In the genomic region with DNA sequence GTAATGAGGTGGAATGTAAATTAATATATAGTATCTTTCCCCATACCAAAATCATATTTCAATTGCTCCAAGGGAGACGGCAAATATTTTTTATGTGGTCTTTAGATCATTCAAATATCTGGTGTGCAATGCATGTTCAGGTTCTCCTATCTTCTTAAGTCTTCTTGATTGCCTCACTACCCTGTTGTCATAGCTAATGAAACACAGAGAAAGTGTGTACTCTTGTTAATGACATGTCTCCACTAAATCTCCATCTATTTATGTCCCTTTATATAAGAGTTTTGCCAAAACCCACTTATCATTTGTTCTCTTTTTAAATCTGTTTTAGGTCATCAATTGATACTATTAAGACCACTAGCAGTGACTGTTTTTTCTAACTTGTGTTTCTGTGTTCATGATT, we compare ENCODE assay signal across 20 cellular contexts. TPM values are rescaled to one million over a fixed set of nuclear protein-coding genes. Genes with fewer than 3 reads are reported as not detected.
DNase-seq lines count a peak whose midpoint lies in the region; ATAC-seq and TF ChIP-seq lines count a peak whose summit lies in the region.
"Had no signal": no experiment of that assay in that cellular context is flagged by ENCODE, and none has a peak within 500 bp of the region (broad histone marks: within the 10 kb centered on the region; RNA-seq: fewer than 3 reads in every experiment).

No MANE protein-coding gene starts in this region.

- H3K27me3 Mint-ChIP-seq in osteocyte (ENCODE audit: unreplicated experiment) (no peaks in the 10 kb centered on the region), endothelial cell (ENCODE audit: unreplicated experiment) (peaks cover 3% of the 10 kb centered on the region)

- peaks cover 0 to 88% of the 10 kb centered on the region in 2 donors for H3K4me1 ChIP-seq in right atrium auricular region

- H3K4me1 Mint-ChIP-seq in osteocyte (ENCODE audit: unreplicated experiment) (peaks cover 92% of the 10 kb centered on the region), endothelial cell (ENCODE audit: unreplicated experiment) (peaks cover 48% of the 10 kb centered on the region)
- H3K4me1 Mint-ChIP-seq: activated CD4-positive, alpha-beta memory T cell treated with anti-CD3 and anti-CD28 coated beads, Interleukin-2, amount 10 ng/mL, durations not matched to agents 7 days and 5 days; activated naive CD8-positive, alpha-beta T cell treated with anti-CD3 and anti-CD28 coated beads, Interleukin-2, amount 10 ng/mL, durations not matched to agents 7 days and 5 days; IgD-negative memory B cell; stimulated activated effector memory CD8-positive, alpha-beta T cell treated with anti-CD3 and anti-CD28 coated beads, Interleukin-12 subunit alpha, Interleukin-12 subunit beta, amount 100 ng/mL, for 72 hours had no signal

- peaks cover 40% of the 10 kb centered on the region for H3K36me3 Mint-ChIP-seq in osteocyte (ENCODE audit: unreplicated experiment)
- no peaks in the 10 kb centered on the region for H3K36me3 Mint-ChIP-seq in endothelial cell (ENCODE audit: low read depth, unreplicated experiment)
- H3K36me3 Mint-ChIP-seq: activated naive CD8-positive, alpha-beta T cell treated with anti-CD3 and anti-CD28 coated beads, Interleukin-2, amount 10 ng/mL, durations not matched to agents 7 days and 5 days; IgD-negative memory B cell; stimulated activated effector memory CD8-positive, alpha-beta T cell treated with anti-CD3 and anti-CD28 coated beads, Interleukin-12 subunit alpha, Interleukin-12 subunit beta, amount 100 ng/mL, for 72 hours had no signal

- peak overlapping the region; percentile 92 for H3K27ac Mint-ChIP-seq in osteocyte (ENCODE audit: unreplicated experiment)
- H3K27ac Mint-ChIP-seq in endothelial cell (ENCODE audit: unreplicated experiment) = no peak overlapping the region
- H3K27ac Mint-ChIP-seq: activated CD4-positive, alpha-beta memory T cell treated with anti-CD3 and anti-CD28 coated beads, Interleukin-2, amount 10 ng/mL, durations not matched to agents 7 days and 5 days; activated naive CD8-positive, alpha-beta T cell treated with anti-CD3 and anti-CD28 coated beads, Interleukin-2, amount 10 ng/mL, durations not matched to agents 7 days and 5 days; activated T-cell treated with anti-CD3 and anti-CD28 coated beads, Interleukin-2, amount 50 U/mL, for 72 hours; CD4-positive, alpha-beta T cell; IgD-negative memory B cell; stimulated activated effector memory CD8-positive, alpha-beta T cell treated with anti-CD3 and anti-CD28 coated beads, Interleukin-12 subunit alpha, Interleukin-12 subunit beta, amount 100 ng/mL, for 72 hours had no signal

- H3K4me3 Mint-ChIP-seq in osteocyte (ENCODE audit: unreplicated experiment) (no peak overlapping the region), endothelial cell (ENCODE audit: unreplicated experiment) (no peak overlapping the region)
- H3K4me3 Mint-ChIP-seq: activated CD4-positive, alpha-beta memory T cell treated with anti-CD3 and anti-CD28 coated beads, Interleukin-2, amount 10 ng/mL, durations not matched to agents 7 days and 5 days; activated naive CD8-positive, alpha-beta T cell treated with anti-CD3 and anti-CD28 coated beads, Interleukin-2, amount 10 ng/mL, durations not matched to agents 7 days and 5 days; activated T-cell treated with anti-CD3 and anti-CD28 coated beads, Interleukin-2, amount 50 U/mL, for 72 hours; CD4-positive, alpha-beta T cell; IgD-negative memory B cell; stimulated activated effector memory CD8-positive, alpha-beta T cell treated with anti-CD3 and anti-CD28 coated beads, Interleukin-12 subunit alpha, Interleukin-12 subunit beta, amount 100 ng/mL, for 72 hours had no signal

- peaks cover 3% of the 10 kb centered on the region for H3K9me3 Mint-ChIP-seq in osteocyte (ENCODE audit: unreplicated experiment)
- H3K9me3 Mint-ChIP-seq in endothelial cell (ENCODE audit: unreplicated experiment) = no peaks in the 10 kb centered on the region
- H3K9me3 Mint-ChIP-seq: activated CD4-positive, alpha-beta memory T cell treated with anti-CD3 and anti-CD28 coated beads, Interleukin-2, amount 10 ng/mL, durations not matched to agents 7 days and 5 days; activated naive CD8-positive, alpha-beta T cell treated with anti-CD3 and anti-CD28 coated beads, Interleukin-2, amount 10 ng/mL, durations not matched to agents 7 days and 5 days; activated T-cell treated with anti-CD3 and anti-CD28 coated beads, Interleukin-2, amount 50 U/mL, for 72 hours; CD4-positive, alpha-beta T cell; stimulated activated effector memory CD8-positive, alpha-beta T cell treated with anti-CD3 and anti-CD28 coated beads, Interleukin-12 subunit alpha, Interleukin-12 subunit beta, amount 100 ng/mL, for 72 hours had no signal

- H3K9me3 ChIP-seq in right atrium auricular region = no peaks in the 10 kb centered on the region

- intact Hi-C loops in left cardiac atrium (cut with DNase I) = no loop called here

- H3K4me3 ChIP-seq in right atrium auricular region (no peak overlapping the region), foreskin fibroblast (ENCODE audit: low read depth in 1 of 2, low read length in 2 of 2) (no peak overlapping the region)

- no peak for ATAC-seq in left cardiac atrium
- ATAC-seq: activated T-cell treated with anti-CD3 and anti-CD28 coated beads, Interleukin-2, amount 50 U/mL, for 72 hours; stimulated activated effector memory CD8-positive, alpha-beta T cell treated with anti-CD3 and anti-CD28 coated beads, Interleukin-12 subunit alpha, Interleukin-12 subunit beta, amount 100 ng/mL, for 72 hours had no signal

- H3K27me3 ChIP-seq in right atrium auricular region = no peaks in the 10 kb centered on the region

- H3K27ac ChIP-seq in right atrium auricular region = peak overlapping the region; percentile 66 to 78

- DNase-seq in right atrium auricular region (ENCODE audit: low spot score) = no peak
- DNase-seq in left cardiac atrium = no peak
- DNase-seq in fibroblast of gingiva (ENCODE audit: low read depth) = peak; percentile 29
- no peak for DNase-seq in osteocyte (ENCODE audit: extremely low spot score, unreplicated experiment)
- no peak for DNase-seq in HCEC 1CT
- DNase-seq in endothelial cell (ENCODE audit: low spot score) = no peak
- no peak for DNase-seq in foreskin fibroblast
- DNase-seq in inferior parietal cortex (ENCODE audit: extremely low spot score) = no peak
- DNase-seq: activated CD4-positive, alpha-beta memory T cell treated with anti-CD3 and anti-CD28 coated beads, Interleukin-2, amount 10 ng/mL, durations not matched to agents 7 days and 5 days; activated naive CD8-positive, alpha-beta T cell treated with anti-CD3 and anti-CD28 coated beads, Interleukin-2, amount 10 ng/mL, durations not matched to agents 7 days and 5 days; activated T-cell treated with anti-CD3 and anti-CD28 coated beads, Interleukin-2, amount 50 U/mL, for 72 hours; CD4-positive, alpha-beta T cell; central memory CD4-positive, alpha-beta T cell; DMS79; glutamatergic neuron; NCI-H2081 treated with DMSO at 0.1 percent for 48 hours; NCI-H69; occipital lobe had no signal

- TF ChIP-seq CTCF in right atrium auricular region (IDR thresholded peaks at IDR 0.05) (no peak), osteocyte (IDR thresholded peaks at IDR 0.05) (no peak), endothelial cell (IDR thresholded peaks at IDR 0.05; ENCODE audit: unreplicated experiment) (no peak), foreskin fibroblast (IDR thresholded peaks at IDR 0.05; ENCODE audit: low read depth, low read length) (no peak)

- no peaks in the 10 kb centered on the region for H3K36me3 ChIP-seq in right atrium auricular region

RNA-seq across cellular contexts. Expression of a gene that starts 6.6 kb away (rescaled TPM):
- 10 to 100 TPM; 21.6 to 23.3 TPM for total RNA-seq in right atrium auricular region
- total RNA-seq in left cardiac atrium = 10 to 100 TPM; 26.8 to 33.3 TPM
- 64.8 and 72.0 TPM in 2 replicates for total RNA-seq in osteocyte
- total RNA-seq in endothelial cell (ENCODE audit: unreplicated experiment) = 63.8 TPM
- total RNA-seq: CD4-positive, alpha-beta T cell had no signal
